Comparison of ENCODE assay signal across 2 cellular contexts in genomic region chr11:111532365-111532709, GRCh38.
TF ChIP-seq lines count a peak whose summit lies in the region.

No MANE protein-coding gene starts in this region.

TF ChIP-seq in SK-N-SH, 30 proteins besides CTCF, POLR2A, EP300 and RAD21 (continued from another document):
- TF ChIP-seq MXI1 (IDR thresholded peaks at IDR 0.05; ENCODE audit: low read depth, low read length) = no peak
TF ChIP-seq in SK-N-SH: peak in this region for 0.

TF ChIP-seq in SK-N-SH treated with all-trans-retinoic acid at 6 μM for 48 hours, 23 proteins besides CTCF, POLR2A, EP300 and RAD21 (continued from another document):
- no peak for TF ChIP-seq TSHZ2 (CRISPR knock-in tag; IDR thresholded peaks at IDR 0.05)
- no peak for TF ChIP-seq ISL1 (CRISPR knock-in tag; IDR thresholded peaks at IDR 0.05)
